14 cellular contexts compared by ENCODE assay signal in the genomic region with DNA sequence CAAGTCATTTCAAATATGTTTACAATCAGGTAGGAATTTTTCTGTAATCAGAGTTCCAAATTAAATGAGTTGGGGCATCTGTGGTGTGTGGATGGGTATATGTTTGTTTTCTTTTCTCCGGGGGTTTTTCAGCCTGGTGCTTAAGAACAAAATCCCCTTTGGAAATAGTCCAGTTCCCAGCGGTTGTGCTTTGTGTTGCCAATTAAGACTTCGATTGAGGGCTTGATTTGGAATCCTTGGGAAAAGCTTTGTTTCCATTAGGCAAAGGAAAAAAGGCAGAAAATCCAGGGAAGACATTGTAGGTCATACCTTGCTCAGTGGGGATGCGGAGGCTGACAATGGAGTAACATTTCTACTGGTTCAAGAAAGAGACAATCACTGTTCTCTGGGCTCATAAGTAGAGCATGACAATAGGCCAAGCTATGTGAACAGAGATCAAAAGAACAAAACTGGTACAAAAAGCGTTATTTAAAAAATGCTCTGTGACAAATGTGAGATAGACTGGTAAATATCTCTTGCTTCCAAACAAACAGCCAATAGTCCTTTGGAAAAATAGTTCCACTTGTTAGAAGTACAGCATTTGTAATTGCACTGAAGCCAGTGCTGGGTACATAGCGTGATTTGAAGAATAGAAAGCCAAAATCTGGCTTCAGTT.
DNase-seq lines count a peak whose midpoint lies in the region; FAIRE-seq and TF ChIP-seq lines count a peak whose summit lies in the region.
"Had no signal": no experiment of that assay in that cellular context is flagged by ENCODE, and none has a peak within 500 bp of the region (broad histone marks: within the 10 kb centered on the region; RNA-seq: fewer than 3 reads in every experiment).

No MANE protein-coding gene starts in this region.

- in situ Hi-C loops in astrocyte of the cerebellum (cut with HindIII; ENCODE audit: low sequenced_read_pairs) (loop anchor here (10.0 kb wide), 1 partner anchor 118 kb away; no protein-coding TSS in a partner anchor), GM13976 (cut with MboI; ENCODE audit: low sequenced_read_pairs, unreplicated experiment) (no loop called here)

- no peak for FAIRE-seq in HTR-8/SVneo (lab: Jason Lieb, UNC)

- DNase-seq in Ammon's horn (ENCODE audit: low spot score) (peak; percentile 45), M059J (ENCODE audit: low read depth) (peak; percentile 11), astrocyte of the cerebellum (ENCODE audit: low read depth) (peak; percentile 81), iPS-NIHi11 (ENCODE audit: low spot score) (peak; percentile 45), HTR-8/SVneo (ENCODE audit: insufficient read length, low spot score) (no peak), hepatic stellate cell (ENCODE audit: low spot score) (no peak), GM13976 (ENCODE audit: low spot score) (no peak), mucosa of gallbladder (ENCODE audit: low spot score) (no peak)
- DNase-seq: activated naive CD4-positive, alpha-beta T cell treated with Interleukin-2 at 50 U/mL for 16 hours; DMS153; KG1; left ventricle myocardium inferior; NCI-H2081 treated with DMSO at 0.1 percent for 48 hours had no signal

- H3K4me3 ChIP-seq in astrocyte of the cerebellum (ENCODE audit: low read depth, low read length): no peak overlapping the region
- H3K4me3 ChIP-seq: left ventricle myocardium inferior, SK-N-MC had no signal

- no peak for TF ChIP-seq CTCF in astrocyte of the cerebellum (IDR thresholded peaks at IDR 0.05; ENCODE audit: low read depth, low read length, missing control alignments)
- TF ChIP-seq CTCF in GM13976 (IDR thresholded peaks at IDR 0.05; ENCODE audit: borderline replicate concordance, control extremely low read depth, extremely low read depth, insufficient read depth, missing control alignments): no peak

Comparison
In these comparisons a context has a peak if more than half of its experiments do, and no peak if none do; other contexts are left out.
1. DNase-seq: peak in Ammon's horn (single experiment), M059J (single experiment), astrocyte of the cerebellum (single experiment) and iPS-NIHi11 (single experiment); none in HTR-8/SVneo (single experiment), hepatic stellate cell (single experiment), GM13976 (single experiment) and mucosa of gallbladder (single experiment).